Comparison of ENCODE assay signal across 19 cellular contexts in genomic region chr14:90720336-90720735, GRCh38.
DNase-seq lines count a peak whose midpoint lies in the region; ATAC-seq and TF ChIP-seq lines count a peak whose summit lies in the region.
"Had no signal": no experiment of that assay in that cellular context is flagged by ENCODE, and none has a peak within 500 bp of the region (broad histone marks: within the 10 kb centered on the region; RNA-seq: fewer than 3 reads in every experiment).

No MANE protein-coding gene starts in this region.

- no peak overlapping the region; the same call in 1 of the 2 replicates for H3K27ac ChIP-seq in C4-2B
- peak overlapping the region in 40 of 59 donors; percentile 4 to 82 (median 48) for H3K27ac ChIP-seq in dorsolateral prefrontal cortex
- H3K27ac ChIP-seq in tibial nerve, result no peak overlapping the region
- H3K27ac ChIP-seq: lower lobe of right lung had no signal

- 80% methylated on average over 7 of the region's 7 CpGs for WGBS in tibial nerve, 2 donors

- no peaks in the 10 kb centered on the region for H3K9me3 Mint-ChIP-seq in stimulated activated memory B cell treated with anti-CD40 and anti-IgM and Interleukin-4, amounts not matched to agents 10 μg/mL and 1 μg/mL and 100 μg/mL, for 72 hours
- H3K9me3 Mint-ChIP-seq: activated naive CD8-positive, alpha-beta T cell treated with anti-CD3 and anti-CD28 coated beads for 36 hours; activated T-cell treated with anti-CD3 and anti-CD28 coated beads, Interleukin-2, amount 50 U/mL, for 4 hours; natural killer cell treated with Interleukin-12 subunit alpha and Interleukin-12 subunit beta and Interleukin-15 and Interleukin-18, amount 100 ng/mL, for 72 hours had no signal

- H3K4me3 ChIP-seq in dorsolateral prefrontal cortex, result no peak overlapping the region
- no peak overlapping the region for H3K4me3 ChIP-seq in tibial nerve
- H3K4me3 ChIP-seq: lower lobe of right lung had no signal

- H3K36me3 ChIP-seq in tibial nerve, result no peaks in the 10 kb centered on the region
- H3K36me3 ChIP-seq: lower lobe of right lung had no signal

- no peak overlapping the region for H3K4me3 Mint-ChIP-seq in stimulated activated memory B cell treated with anti-CD40 and anti-IgM and Interleukin-4, amounts not matched to agents 10 μg/mL and 1 μg/mL and 100 μg/mL, for 72 hours
- H3K4me3 Mint-ChIP-seq: activated naive CD8-positive, alpha-beta T cell treated with anti-CD3 and anti-CD28 coated beads for 36 hours; activated T-cell treated with anti-CD3 and anti-CD28 coated beads, Interleukin-2, amount 50 U/mL, for 4 hours; natural killer cell treated with Interleukin-12 subunit alpha and Interleukin-12 subunit beta and Interleukin-15 and Interleukin-18, amount 100 ng/mL, for 72 hours had no signal

- ATAC-seq in GM18858 (IDR thresholded peaks at IDR 0.05; ENCODE audit: unreplicated experiment) (no peak), sciatic nerve (no peak)
- ATAC-seq in stimulated activated memory B cell treated with anti-CD40 and anti-IgM and Interleukin-4, amounts not matched to agents 10 μg/mL and 1 μg/mL and 100 μg/mL, for 72 hours, result no peak
- ATAC-seq: activated T-cell treated with anti-CD3 and anti-CD28 coated beads, Interleukin-2, amount 50 U/mL, for 4 hours; lower lobe of right lung; natural killer cell treated with Interleukin-12 subunit alpha and Interleukin-12 subunit beta and Interleukin-15 and Interleukin-18, amount 100 ng/mL, for 72 hours had no signal

- H3K27me3 ChIP-seq in dorsolateral prefrontal cortex (no peaks in the 10 kb centered on the region), tibial nerve (no peaks in the 10 kb centered on the region)

- no peak overlapping the region for H3K27ac Mint-ChIP-seq in stimulated activated memory B cell treated with anti-CD40 and anti-IgM and Interleukin-4, amounts not matched to agents 10 μg/mL and 1 μg/mL and 100 μg/mL, for 72 hours
- H3K27ac Mint-ChIP-seq: activated naive CD8-positive, alpha-beta T cell treated with anti-CD3 and anti-CD28 coated beads for 36 hours; natural killer cell treated with Interleukin-12 subunit alpha and Interleukin-12 subunit beta and Interleukin-15 and Interleukin-18, amount 100 ng/mL, for 72 hours had no signal

- H3K4me1 ChIP-seq in tibial nerve, result no peaks in the 10 kb centered on the region
- H3K4me1 ChIP-seq: lower lobe of right lung had no signal

- intact Hi-C loops in dorsolateral prefrontal cortex (cut with DNase I) (loop anchor here in 1 of 2 donors (2.0 kb wide), 1 partner anchor 36 kb away; no protein-coding TSS in a partner anchor), sciatic nerve (cut with DNase I) (no loop called here)

- DNase-seq in OCI-M2 (lab: John Stamatoyannopoulos, UW; ENCODE audit: unreplicated experiment) (peak; percentile 69), dorsolateral prefrontal cortex (peak in 4 of 10 donors; percentile 49 to 75 (median 62)), midbrain (lab: John Stamatoyannopoulos, UW) (peak; percentile 45), tibial nerve (ENCODE audit: low spot score in 2 of 2) (no peak), sciatic nerve (ENCODE audit: low spot score) (no peak)
- DNase-seq: activated CD4-positive, alpha-beta T cell treated with anti-CD3 and anti-CD28 coated beads, Interleukin-2, amount 50 U/mL, for 1 hour; activated naive CD8-positive, alpha-beta T cell treated with anti-CD3 and anti-CD28 coated beads for 36 hours; activated T-cell treated with anti-CD3 and anti-CD28 coated beads, Interleukin-2, amount 50 U/mL, for 4 hours; Caco-2; foreskin fibroblast; Kasumi-1; lower lobe of right lung; NCI-H1694 treated with DMSO at 0.1 percent for 48 hours; NCI-H446; T1000 had no signal

- H3K4me1 Mint-ChIP-seq in stimulated activated memory B cell treated with anti-CD40 and anti-IgM and Interleukin-4, amounts not matched to agents 10 μg/mL and 1 μg/mL and 100 μg/mL, for 72 hours, result no peaks in the 10 kb centered on the region

- no peaks in the 10 kb centered on the region for H3K9me3 ChIP-seq in tibial nerve
- H3K9me3 ChIP-seq: Caco-2, lower lobe of right lung had no signal

- H3K36me3 Mint-ChIP-seq in stimulated activated memory B cell treated with anti-CD40 and anti-IgM and Interleukin-4, amounts not matched to agents 10 μg/mL and 1 μg/mL and 100 μg/mL, for 72 hours, result no peaks in the 10 kb centered on the region
- H3K36me3 Mint-ChIP-seq: activated naive CD8-positive, alpha-beta T cell treated with anti-CD3 and anti-CD28 coated beads for 36 hours; natural killer cell treated with Interleukin-12 subunit alpha and Interleukin-12 subunit beta and Interleukin-15 and Interleukin-18, amount 100 ng/mL, for 72 hours had no signal

- TF ChIP-seq POLR2A in tibial nerve (IDR thresholded peaks at IDR 0.05), result no peak

- no peaks in the 10 kb centered on the region for H3K27me3 Mint-ChIP-seq in stimulated activated memory B cell treated with anti-CD40 and anti-IgM and Interleukin-4, amounts not matched to agents 10 μg/mL and 1 μg/mL and 100 μg/mL, for 72 hours
- H3K27me3 Mint-ChIP-seq: activated naive CD8-positive, alpha-beta T cell treated with anti-CD3 and anti-CD28 coated beads for 36 hours had no signal

- TF ChIP-seq CTCF in C4-2B (conservative IDR thresholded peaks at IDR 0.05) (0 out of 2 replicates have a peak, but pooled peaks have one; percentile 6), dorsolateral prefrontal cortex (IDR thresholded peaks at IDR 0.05 in 54 of 56, conservative IDR thresholded peaks at IDR 0.05 in 2 of 56; ENCODE audit: low read depth in 1 of 56, partially characterized antibody in 56 of 56) (peak in 46 of 56 donors; percentile 10 to 69 (median 34)), tibial nerve (IDR thresholded peaks at IDR 0.05) (no peak)

- no peak for TF ChIP-seq EP300 in tibial nerve (IDR thresholded peaks at IDR 0.05)

Comparison
In these comparisons a context has a peak if more than half of its experiments do, and no peak if none do; other contexts are left out.
1. H3K27ac ChIP-seq: peak in dorsolateral prefrontal cortex (40 of 59); none in C4-2B (single experiment) and tibial nerve (0 of 4).
2. CTCF ChIP-seq: peak in C4-2B (single experiment) and dorsolateral prefrontal cortex (46 of 56); none in tibial nerve (0 of 5).
3. DNase-seq: peak in OCI-M2 (single experiment) and midbrain (single experiment); none in tibial nerve (0 of 2) and sciatic nerve (single experiment).